In the genomic region with DNA sequence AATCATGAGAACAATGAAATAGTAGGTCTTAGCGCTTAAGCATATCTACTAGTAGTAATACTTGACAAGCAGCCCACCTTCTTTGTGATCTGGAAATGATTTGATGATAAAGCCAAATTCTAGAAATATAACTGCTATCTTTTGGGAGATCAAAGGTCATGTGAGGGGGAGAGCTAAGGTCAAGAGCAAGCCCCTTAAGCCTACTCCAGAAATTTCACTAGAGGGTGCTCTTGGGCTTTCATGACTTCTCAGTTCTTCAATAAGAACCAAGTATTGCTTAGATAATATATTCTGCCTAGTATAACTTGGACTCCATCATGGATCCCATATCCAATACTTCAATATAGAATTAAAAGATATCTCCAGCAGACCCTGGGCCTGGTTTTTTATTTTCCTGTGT, we compare ENCODE assay signal across 8 cellular contexts.
A peak's percentile ranks its signal among the peaks of the same experiment; 100 is the strongest.
DNase-seq lines count a peak whose midpoint lies in the region; ATAC-seq, FAIRE-seq and TF ChIP-seq lines count a peak whose summit lies in the region.

No MANE protein-coding gene starts in this region.

- ATAC-seq in HG03103 (IDR thresholded peaks at IDR 0.05; ENCODE audit: low read depth, unreplicated experiment) = peak; percentile 81

- no peak overlapping the region for H3K27ac ChIP-seq in astrocyte (ENCODE audit: low read depth, low read length)
- H3K27ac ChIP-seq in transverse colon = no peak overlapping the region

- no peak overlapping the region for H2AFZ ChIP-seq in astrocyte (ENCODE audit: low read depth, low read length)

- FAIRE-seq in astrocyte (lab: Jason Lieb, UNC) = peak; percentile 86

- H3K4me1 Mint-ChIP-seq in astrocyte (ENCODE audit: low read depth, unreplicated experiment) = no peaks in the 10 kb centered on the region

- TF ChIP-seq POLR2A in transverse colon (IDR thresholded peaks at IDR 0.05) = no peak

- no peaks in the 10 kb centered on the region for H3K4me1 ChIP-seq in astrocyte (ENCODE audit: insufficient read depth, low read length)
- H3K4me1 ChIP-seq in transverse colon = no peaks in the 10 kb centered on the region

- H3K9me3 ChIP-seq in astrocyte (ENCODE audit: insufficient read depth, low read depth, low read length) (no peaks in the 10 kb centered on the region), transverse colon (no peaks in the 10 kb centered on the region)

- 97 to 100% methylated on average over 1 of the region's 1 CpG for WGBS in transverse colon (ENCODE audit: low coverage in 1 of 2), 2 donors

- no peaks in the 10 kb centered on the region for H4K20me1 ChIP-seq in astrocyte (ENCODE audit: insufficient read depth, low read length)

- H3K79me2 ChIP-seq in astrocyte (ENCODE audit: insufficient read depth, low read length) = no peaks in the 10 kb centered on the region

- H3K9me3 Mint-ChIP-seq in astrocyte (ENCODE audit: unreplicated experiment) = no peaks in the 10 kb centered on the region

- intact Hi-C loops in transverse colon (cut with DNase I; ENCODE audit: low total_unique reads) = no loop called here

- H3K27ac Mint-ChIP-seq in astrocyte (ENCODE audit: unreplicated experiment) = no peak overlapping the region

- H3K9ac ChIP-seq in astrocyte (ENCODE audit: low read length) = no peak overlapping the region

- H3K36me3 Mint-ChIP-seq in astrocyte (ENCODE audit: low read depth, unreplicated experiment) = no peaks in the 10 kb centered on the region

- H3K4me2 ChIP-seq in astrocyte (ENCODE audit: low read length) = no peak overlapping the region

- DNase-seq in AG08396 (ENCODE audit: low spot score) = peak; percentile 32
- DNase-seq in GM13977 (ENCODE audit: low spot score) = peak; percentile 22
- peak; percentile 70 for DNase-seq in NCI-H446 treated with DMSO at 0.1 percent for 48 hours (lab: John Stamatoyannopoulos, UW)
- peak; percentile 30 for DNase-seq in astrocyte (ENCODE audit: low read depth)
- peak; percentile 52 for DNase-seq in iris pigment epithelial cell (ENCODE audit: low read depth)
- no peak for DNase-seq in transverse colon
- DNase-seq in stimulated activated naive CD4-positive, alpha-beta T cell treated with Interleukin-2 at 50 U/mL for 16 hours (lab: John Stamatoyannopoulos, UW) = no peak

- H3K36me3 ChIP-seq in astrocyte (ENCODE audit: insufficient read depth, low read length) = no peaks in the 10 kb centered on the region
- H3K36me3 ChIP-seq in transverse colon = no peaks in the 10 kb centered on the region

- in situ Hi-C loops in GM13977 (cut with MboI; ENCODE audit: low pct_unique_long_range_greater_than_20kb, low sequenced_read_pairs, unreplicated experiment) (loop anchor here (10.0 to 25.0 kb wide), 3 partner anchors 337 to 960 kb away; no protein-coding TSS in a partner anchor), transverse colon (cut with MboI; ENCODE audit: low pct_ligation_motif_present in 1 of 4, low pct_unique_long_range_greater_than_20kb in 1 of 4, low sequenced_read_pairs in 3 of 4) (loop anchor here in 3 of 4 donors (25.0 kb wide), 2 partner anchors 260 to 860 kb away; no protein-coding TSS in a partner anchor)

- no peak for TF ChIP-seq EP300 in transverse colon (IDR thresholded peaks at IDR 0.05; ENCODE audit: low read depth)

- no peaks in the 10 kb centered on the region for H3K27me3 ChIP-seq in astrocyte (ENCODE audit: insufficient read depth, low read length)
- no peaks in the 10 kb centered on the region for H3K27me3 ChIP-seq in transverse colon

- H3K27me3 Mint-ChIP-seq in astrocyte (ENCODE audit: low read depth, unreplicated experiment) = no peaks in the 10 kb centered on the region

- H3K4me3 ChIP-seq in astrocyte (ENCODE audit: insufficient read depth, low read depth, low read length) = no peak overlapping the region
- no peak overlapping the region for H3K4me3 ChIP-seq in transverse colon

- TF ChIP-seq CTCF in GM13977 (IDR thresholded peaks at IDR 0.05; ENCODE audit: extremely low read depth, insufficient read depth, missing control alignments) = peak; percentile 68
- peak; percentile 66 for TF ChIP-seq CTCF in astrocyte (IDR thresholded peaks at IDR 0.05; ENCODE audit: insufficient read depth, low read depth, low read length)
- TF ChIP-seq CTCF in transverse colon (IDR thresholded peaks at IDR 0.05) = peak; percentile 37 to 54 (median 47)

- H3K4me3 Mint-ChIP-seq in astrocyte (ENCODE audit: unreplicated experiment) = no peak overlapping the region

Comparison
In these comparisons a context has a peak if more than half of its experiments do, and no peak if none do; other contexts are left out.
1. DNase-seq: peak in AG08396 (single experiment), GM13977 (single experiment), NCI-H446 treated with DMSO at 0.1 percent for 48 hours (single experiment), astrocyte (single experiment) and iris pigment epithelial cell (single experiment); none in transverse colon (single experiment) and stimulated activated naive CD4-positive, alpha-beta T cell treated with Interleukin-2 at 50 U/mL for 16 hours (single experiment).
2. Peak in every context shown above with its lines, with median percentiles within 50 percentile points of each other: CTCF ChIP-seq.